Comparison of ENCODE assay signal across 15 cellular contexts in genomic region chr17:16922386-16923096, GRCh38. TPM values are rescaled to one million over a fixed set of nuclear protein-coding genes. Genes with fewer than 3 reads are reported as not detected.
DNase-seq lines count a peak whose midpoint lies in the region; ATAC-seq, FAIRE-seq and TF ChIP-seq lines count a peak whose summit lies in the region.
"Had no signal": no experiment of that assay in that cellular context is flagged by ENCODE, and none has a peak within 500 bp of the region (broad histone marks: within the 10 kb centered on the region; RNA-seq: fewer than 3 reads in every experiment).

No MANE protein-coding gene starts in this region.

- H3K27me3 ChIP-seq in bronchial epithelial cell (ENCODE audit: control insufficient read depth, insufficient read depth, low read length), result peaks cover 2% of the 10 kb centered on the region

- intact Hi-C loops in activated T-helper 2 cell treated with anti-CD3 and anti-CD28 coated beads, Interferon-gamma antibody, Interleukin-2, Interleukin-4, amounts not matched to agents 10 μg/mL and 5 μg/mL and 100 μg/mL, durations not matched to agents 14 hours and 24 hours and 36 hours (cut with micrococcal nuclease), result no loop called here

- H3K4me3 ChIP-seq in bronchial epithelial cell (ENCODE audit: low read depth, low read length), result no peak overlapping the region

- FAIRE-seq in bronchial epithelial cell (lab: Jason Lieb, UNC), result no peak

- H3K36me3 ChIP-seq in bronchial epithelial cell (ENCODE audit: control insufficient read depth, insufficient read depth, low read length), result no peaks in the 10 kb centered on the region

- TF ChIP-seq CTCF in bronchial epithelial cell (IDR thresholded peaks at IDR 0.05; ENCODE audit: insufficient read depth, low read length, severe bottlenecking), result peak; percentile 16

- no peaks in the 10 kb centered on the region for H3K4me1 Mint-ChIP-seq in activated T-cell treated with anti-CD3 and anti-CD28 coated beads, Interleukin-2, amount 50 U/mL, for 24 hours (ENCODE audit: low read depth)
- H3K4me1 Mint-ChIP-seq in stimulated activated memory B cell treated with anti-CD40 and anti-IgM and Interleukin-4, amounts not matched to agents 10 μg/mL and 1 μg/mL and 100 μg/mL, for 72 hours, result peaks cover 12% of the 10 kb centered on the region
- H3K4me1 Mint-ChIP-seq in activated T-helper 2 cell treated with anti-CD3 and anti-CD28 coated beads, Interferon-gamma antibody, Interleukin-2, Interleukin-4, amounts not matched to agents 10 μg/mL and 5 μg/mL and 100 μg/mL, durations not matched to agents 14 hours and 24 hours and 36 hours (ENCODE audit: low read depth), result no peaks in the 10 kb centered on the region
- H3K4me1 Mint-ChIP-seq: CD14-positive monocyte, T-cell had no signal

- no peak overlapping the region for H3K27ac Mint-ChIP-seq in activated T-cell treated with anti-CD3 and anti-CD28 coated beads, Interleukin-2, amount 50 U/mL, for 24 hours
- H3K27ac Mint-ChIP-seq in stimulated activated memory B cell treated with anti-CD40 and anti-IgM and Interleukin-4, amounts not matched to agents 10 μg/mL and 1 μg/mL and 100 μg/mL, for 72 hours, result peak overlapping the region; percentile 64
- no peak overlapping the region for H3K27ac Mint-ChIP-seq in activated T-helper 2 cell treated with anti-CD3 and anti-CD28 coated beads, Interferon-gamma antibody, Interleukin-2, Interleukin-4, amounts not matched to agents 10 μg/mL and 5 μg/mL and 100 μg/mL, durations not matched to agents 14 hours and 24 hours and 36 hours
- H3K27ac Mint-ChIP-seq: activated T-cell treated with anti-CD3 and anti-CD28 coated beads, Interleukin-2, amount 50 U/mL, for 72 hours; CD14-positive monocyte; T-cell had no signal

- H3K4me3 Mint-ChIP-seq in activated T-cell treated with anti-CD3 and anti-CD28 coated beads, Interleukin-2, amount 50 U/mL, for 24 hours, result no peak overlapping the region
- no peak overlapping the region for H3K4me3 Mint-ChIP-seq in stimulated activated memory B cell treated with anti-CD40 and anti-IgM and Interleukin-4, amounts not matched to agents 10 μg/mL and 1 μg/mL and 100 μg/mL, for 72 hours
- no peak overlapping the region for H3K4me3 Mint-ChIP-seq in activated T-helper 2 cell treated with anti-CD3 and anti-CD28 coated beads, Interferon-gamma antibody, Interleukin-2, Interleukin-4, amounts not matched to agents 10 μg/mL and 5 μg/mL and 100 μg/mL, durations not matched to agents 14 hours and 24 hours and 36 hours (ENCODE audit: low read depth)
- H3K4me3 Mint-ChIP-seq: activated T-cell treated with anti-CD3 and anti-CD28 coated beads, Interleukin-2, amount 50 U/mL, for 72 hours; CD14-positive monocyte; T-cell had no signal

- ATAC-seq in stimulated activated memory B cell treated with anti-CD40 and anti-IgM and Interleukin-4, amounts not matched to agents 10 μg/mL and 1 μg/mL and 100 μg/mL, for 72 hours, result no peak
- ATAC-seq: activated T-cell treated with anti-CD3 and anti-CD28 coated beads, Interleukin-2, amount 50 U/mL, for 72 hours; T-cell had no signal

- H3K36me3 Mint-ChIP-seq in activated T-cell treated with anti-CD3 and anti-CD28 coated beads, Interleukin-2, amount 50 U/mL, for 24 hours (ENCODE audit: low read depth), result no peaks in the 10 kb centered on the region
- H3K36me3 Mint-ChIP-seq in stimulated activated memory B cell treated with anti-CD40 and anti-IgM and Interleukin-4, amounts not matched to agents 10 μg/mL and 1 μg/mL and 100 μg/mL, for 72 hours, result peaks cover 17% of the 10 kb centered on the region
- H3K36me3 Mint-ChIP-seq in activated T-helper 2 cell treated with anti-CD3 and anti-CD28 coated beads, Interferon-gamma antibody, Interleukin-2, Interleukin-4, amounts not matched to agents 10 μg/mL and 5 μg/mL and 100 μg/mL, durations not matched to agents 14 hours and 24 hours and 36 hours (ENCODE audit: low read depth), result no peaks in the 10 kb centered on the region
- H3K36me3 Mint-ChIP-seq: CD14-positive monocyte, T-cell had no signal

- no peaks in the 10 kb centered on the region for H3K9me3 Mint-ChIP-seq in activated T-cell treated with anti-CD3 and anti-CD28 coated beads, Interleukin-2, amount 50 U/mL, for 24 hours
- H3K9me3 Mint-ChIP-seq in stimulated activated memory B cell treated with anti-CD40 and anti-IgM and Interleukin-4, amounts not matched to agents 10 μg/mL and 1 μg/mL and 100 μg/mL, for 72 hours, result no peaks in the 10 kb centered on the region
- no peaks in the 10 kb centered on the region for H3K9me3 Mint-ChIP-seq in activated T-helper 2 cell treated with anti-CD3 and anti-CD28 coated beads, Interferon-gamma antibody, Interleukin-2, Interleukin-4, amounts not matched to agents 10 μg/mL and 5 μg/mL and 100 μg/mL, durations not matched to agents 14 hours and 24 hours and 36 hours
- H3K9me3 Mint-ChIP-seq: activated T-cell treated with anti-CD3 and anti-CD28 coated beads, Interleukin-2, amount 50 U/mL, for 72 hours; T-cell had no signal

- peak; percentile 11 for DNase-seq in activated T-cell treated with anti-CD3 and anti-CD28 coated beads, Interleukin-2, amount 50 U/mL, for 24 hours
- no peak for DNase-seq in activated T-cell treated with anti-CD3 and anti-CD28 coated beads, Interleukin-2, amount 50 U/mL, for 48 hours
- DNase-seq in NCI-H2029 treated with DMSO at 0.1 percent for 48 hours (lab: John Stamatoyannopoulos, UW) (peak; percentile 7), bronchial epithelial cell (ENCODE audit: low read depth) (peak; percentile 44), NCI-H187 (lab: John Stamatoyannopoulos, UW) (no peak), RPMI8226 (no peak)
- DNase-seq in activated T-helper 2 cell treated with anti-CD3 and anti-CD28 coated beads, Interferon-gamma antibody, Interleukin-2, Interleukin-4, amounts not matched to agents 10 μg/mL and 5 μg/mL and 100 μg/mL, durations not matched to agents 14 hours and 24 hours and 36 hours (ENCODE audit: low spot score), result no peak
- DNase-seq: activated T-cell treated with anti-CD3 and anti-CD28 coated beads, Interleukin-2, amount 50 U/mL, for 72 hours; hippocampal formation; NCI-H2171; substantia nigra had no signal

- no peaks in the 10 kb centered on the region for H3K27me3 Mint-ChIP-seq in activated T-cell treated with anti-CD3 and anti-CD28 coated beads, Interleukin-2, amount 50 U/mL, for 24 hours
- H3K27me3 Mint-ChIP-seq in stimulated activated memory B cell treated with anti-CD40 and anti-IgM and Interleukin-4, amounts not matched to agents 10 μg/mL and 1 μg/mL and 100 μg/mL, for 72 hours, result no peaks in the 10 kb centered on the region
- peaks cover 2% of the 10 kb centered on the region for H3K27me3 Mint-ChIP-seq in activated T-helper 2 cell treated with anti-CD3 and anti-CD28 coated beads, Interferon-gamma antibody, Interleukin-2, Interleukin-4, amounts not matched to agents 10 μg/mL and 5 μg/mL and 100 μg/mL, durations not matched to agents 14 hours and 24 hours and 36 hours (ENCODE audit: low read depth)

RNA-seq across cellular contexts. Expression of gene TNFRSF13B, which starts 49.4 kb away (rescaled TPM):
- not detected in 2 replicates for total RNA-seq in bronchial epithelial cell
- 0.14 TPM in 1 of 2 replicates, not detected in the other for total RNA-seq in activated T-helper 2 cell treated with anti-CD3 and anti-CD28 coated beads, Interferon-gamma antibody, Interleukin-2, Interleukin-4, amounts not matched to agents 10 μg/mL and 5 μg/mL and 100 μg/mL, durations not matched to agents 14 hours and 24 hours and 36 hours
- total RNA-seq: activated T-cell treated with anti-CD3 and anti-CD28 coated beads, Interleukin-2, amount 50 U/mL, for 72 hours; myocyte had no signal

Comparison
In these comparisons a context has a peak if more than half of its experiments do, and no peak if none do; other contexts are left out.
1. DNase-seq: peak in activated T-cell treated with anti-CD3 and anti-CD28 coated beads, Interleukin-2, amount 50 U/mL, for 24 hours (single experiment), NCI-H2029 treated with DMSO at 0.1 percent for 48 hours (single experiment) and bronchial epithelial cell (single experiment); none in activated T-cell treated with anti-CD3 and anti-CD28 coated beads, Interleukin-2, amount 50 U/mL, for 48 hours (0 of 2), NCI-H187 (0 of 2), RPMI8226 (single experiment) and activated T-helper 2 cell treated with anti-CD3 and anti-CD28 coated beads, Interferon-gamma antibody, Interleukin-2, Interleukin-4, amounts not matched to agents 10 μg/mL and 5 μg/mL and 100 μg/mL, durations not matched to agents 14 hours and 24 hours and 36 hours (single experiment).